25 cellular contexts compared by ENCODE assay signal in genomic region chr3:118057086-118057485, GRCh38.
"Had no signal": no experiment of that assay in that cellular context is flagged by ENCODE, and none has a peak within 500 bp of the region (broad histone marks: within the 10 kb centered on the region; RNA-seq: fewer than 3 reads in every experiment).

No MANE protein-coding gene starts in this region.

- ATAC-seq: activated CD8-positive, alpha-beta T cell treated with anti-CD3 and anti-CD28 coated beads, Interleukin-2, amount 10 ng/mL, durations not matched to agents 7 days and 5 days; WTC11 had no signal

- DNase-seq: activated CD4-positive, alpha-beta T cell treated with anti-CD3 and anti-CD28 coated beads for 48 hours; activated CD4-positive, alpha-beta T cell treated with anti-CD3 and anti-CD28 coated beads, Interleukin-2, amount 50 U/mL, for 4 hours; activated CD4-positive, CD25-positive, alpha-beta regulatory T cell treated with anti-CD3 and anti-CD28 coated beads, Interleukin-2, amount 50 U/mL, for 72 hours; activated CD8-positive, alpha-beta memory T cell treated with anti-CD3 and anti-CD28 coated beads, Interleukin-2, amount 50 U/mL, for 48 hours; activated CD8-positive, alpha-beta T cell treated with anti-CD3 and anti-CD28 coated beads, Interleukin-2, amount 10 ng/mL, durations not matched to agents 7 days and 5 days; activated naive CD4-positive, alpha-beta T cell treated with anti-CD3 and anti-CD28 coated beads, Interleukin-2, amount 50 U/mL, for 16 hours; activated naive CD8-positive, alpha-beta T cell treated with anti-CD3 and anti-CD28 coated beads, Interleukin-2, amount 10 ng/mL, durations not matched to agents 7 days and 5 days; activated T-cell treated with anti-CD3 and anti-CD28 coated beads, Interleukin-2, amount 50 U/mL, for 1 hour; aorta; caudate nucleus; Karpas-422; MM.1S; NCI-H1092; NCI-H1417 treated with DMSO at 0.1 percent for 48 hours; NCI-H1694; NCI-H2029; NCI-H2107; NCI-H2171 treated with DMSO at 0.1 percent for 48 hours; NCI-H226; NCI-H510A; NCI-H526 treated with DMSO at 0.1 percent for 48 hours; NCI-H82; Peyer's patch; SHP77 had no signal
